9 cellular contexts compared by ENCODE assay signal in genomic region chr17:2855063-2855600, GRCh38. TPM values are rescaled to one million over a fixed set of nuclear protein-coding genes. Genes with fewer than 3 reads are reported as not detected.
DNase-seq lines count a peak whose midpoint lies in the region; ATAC-seq and TF ChIP-seq lines count a peak whose summit lies in the region.
"Had no signal": no experiment of that assay in that cellular context is flagged by ENCODE, and none has a peak within 500 bp of the region (broad histone marks: within the 10 kb centered on the region; RNA-seq: fewer than 3 reads in every experiment).

No MANE protein-coding gene starts in this region.

- H3K9me3 ChIP-seq in gastrocnemius medialis = no peaks in the 10 kb centered on the region

- peaks cover 8 to 10% of the 10 kb centered on the region in 2 donors for H3K4me1 ChIP-seq in gastrocnemius medialis

- intact Hi-C loops in gastrocnemius medialis (cut with DNase I; ENCODE audit: low total_unique reads) = loop anchor here (10.0 kb wide), 1 partner anchor 80 kb away; no protein-coding TSS in a partner anchor

- peak overlapping the region; percentile 79 for H3K4me3 Mint-ChIP-seq in stimulated activated naive CD8-positive, alpha-beta T cell treated with anti-CD3 and anti-CD28 coated beads, Interleukin-15, Interleukin-2, amounts not matched to agents 100 ng/mL and 50 ng/mL, for 24 hours
- peak overlapping the region in 1 of 2 donors; percentile 85 for H3K4me3 Mint-ChIP-seq in stimulated activated naive CD8-positive, alpha-beta T cell treated with anti-CD3 and anti-CD28 coated beads, Interleukin-15, amount 100 ng/mL, for 72 hours
- peak overlapping the region; percentile 82 to 91 (median 85) for H3K4me3 Mint-ChIP-seq in brain

- H3K4me1 Mint-ChIP-seq in stimulated activated naive CD8-positive, alpha-beta T cell treated with anti-CD3 and anti-CD28 coated beads, Interleukin-15, Interleukin-2, amounts not matched to agents 100 ng/mL and 50 ng/mL, for 24 hours (ENCODE audit: low read depth) = peaks cover 14% of the 10 kb centered on the region
- H3K4me1 Mint-ChIP-seq in stimulated activated naive CD8-positive, alpha-beta T cell treated with anti-CD3 and anti-CD28 coated beads, Interleukin-15, amount 100 ng/mL, for 72 hours = peaks cover 15% of the 10 kb centered on the region
- peaks cover 11% of the 10 kb centered on the region for H3K4me1 Mint-ChIP-seq in brain

- ATAC-seq in stimulated activated naive CD8-positive, alpha-beta T cell treated with anti-CD3 and anti-CD28 coated beads, Interleukin-15, amount 100 ng/mL, for 72 hours = no peak
- ATAC-seq in HG02610 (IDR thresholded peaks at IDR 0.05; ENCODE audit: unreplicated experiment) = no peak
- no peak for ATAC-seq in GM21515 (IDR thresholded peaks at IDR 0.05; ENCODE audit: unreplicated experiment)
- ATAC-seq in GM18858 (IDR thresholded peaks at IDR 0.05; ENCODE audit: unreplicated experiment) = no peak
- ATAC-seq in gastrocnemius medialis = no peak

- peaks cover 11 to 36% (median 34%) of the 10 kb centered on the region in 3 donors for H3K27me3 ChIP-seq in gastrocnemius medialis

- no peak overlapping the region for H3K27ac Mint-ChIP-seq in stimulated activated naive CD8-positive, alpha-beta T cell treated with anti-CD3 and anti-CD28 coated beads, Interleukin-15, Interleukin-2, amounts not matched to agents 100 ng/mL and 50 ng/mL, for 24 hours
- no peak overlapping the region for H3K27ac Mint-ChIP-seq in stimulated activated naive CD8-positive, alpha-beta T cell treated with anti-CD3 and anti-CD28 coated beads, Interleukin-15, amount 100 ng/mL, for 72 hours
- no peak overlapping the region for H3K27ac Mint-ChIP-seq in brain

- H3K27me3 Mint-ChIP-seq in stimulated activated naive CD8-positive, alpha-beta T cell treated with anti-CD3 and anti-CD28 coated beads, Interleukin-15, Interleukin-2, amounts not matched to agents 100 ng/mL and 50 ng/mL, for 24 hours = peaks cover 47% of the 10 kb centered on the region
- H3K27me3 Mint-ChIP-seq in stimulated activated naive CD8-positive, alpha-beta T cell treated with anti-CD3 and anti-CD28 coated beads, Interleukin-15, amount 100 ng/mL, for 72 hours = peaks cover 65% of the 10 kb centered on the region
- peaks cover 85% of the 10 kb centered on the region for H3K27me3 Mint-ChIP-seq in brain

- no peak overlapping the region for H3K27ac ChIP-seq in gastrocnemius medialis

- TF ChIP-seq CTCF in brain (conservative IDR thresholded peaks at IDR 0.05) = no peak
- no peak for TF ChIP-seq CTCF in gastrocnemius medialis (IDR thresholded peaks at IDR 0.05 in 4 of 5, conservative IDR thresholded peaks at IDR 0.05 in 1 of 5)

- in situ Hi-C loops in gastrocnemius medialis (cut with MboI; ENCODE audit: low sequenced_read_pairs in 4 of 4) = loop anchor here in 1 of 4 donors (10.0 kb wide), 1 partner anchor 160 kb away; no protein-coding TSS in a partner anchor

- no peaks in the 10 kb centered on the region for H3K9me3 Mint-ChIP-seq in stimulated activated naive CD8-positive, alpha-beta T cell treated with anti-CD3 and anti-CD28 coated beads, Interleukin-15, Interleukin-2, amounts not matched to agents 100 ng/mL and 50 ng/mL, for 24 hours
- H3K9me3 Mint-ChIP-seq in stimulated activated naive CD8-positive, alpha-beta T cell treated with anti-CD3 and anti-CD28 coated beads, Interleukin-15, amount 100 ng/mL, for 72 hours = no peaks in the 10 kb centered on the region
- H3K9me3 Mint-ChIP-seq in brain = peaks cover 0 to 18% (median 4%) of the 10 kb centered on the region in 5 experiments

- DNase-seq in stimulated activated naive CD8-positive, alpha-beta T cell treated with anti-CD3 and anti-CD28 coated beads, Interleukin-15, amount 100 ng/mL, for 72 hours = no peak
- DNase-seq in left kidney (ENCODE audit: low read depth, low spot score) (peak; percentile 17), gastrocnemius medialis (no peak)
- DNase-seq: DND-41 had no signal

- H3K4me3 ChIP-seq in gastrocnemius medialis = no peak overlapping the region

- H3K36me3 Mint-ChIP-seq in stimulated activated naive CD8-positive, alpha-beta T cell treated with anti-CD3 and anti-CD28 coated beads, Interleukin-15, Interleukin-2, amounts not matched to agents 100 ng/mL and 50 ng/mL, for 24 hours (ENCODE audit: low read depth) = no peaks in the 10 kb centered on the region
- no peaks in the 10 kb centered on the region for H3K36me3 Mint-ChIP-seq in brain

- no peaks in the 10 kb centered on the region for H3K36me3 ChIP-seq in gastrocnemius medialis

- no peak for TF ChIP-seq POLR2A in gastrocnemius medialis (IDR thresholded peaks at IDR 0.05)

RNA-seq across cellular contexts. Expression of gene RAP1GAP2, which starts 58.9 kb away (rescaled TPM):
- 30.9 TPM for polyA plus RNA-seq in brain (ENCODE audit: insufficient read depth, low read depth, low replicate concordance)
- total RNA-seq in gastrocnemius medialis = 1 to 10 TPM in 3 of 4 donors, under 1 TPM in 1; 0.85 to 2.4 (median 1.5) TPM
